1 cellular context compared by ENCODE assay signal in genomic region chr4:185020863-185021761, GRCh38.
TF ChIP-seq lines count a peak whose summit lies in the region.

No MANE protein-coding gene starts in this region.

TF ChIP-seq in GM12878, 131 proteins besides CTCF, POLR2A, EP300 and RAD21:
- no peak for TF ChIP-seq JUNB (IDR thresholded peaks at IDR 0.05)
- peak; percentile 88 for TF ChIP-seq HDAC6 (IDR thresholded peaks at IDR 0.05; ENCODE audit: unreplicated experiment)
